In genomic region chr17:42895185-42895555, GRCh38 we compare ENCODE assay signal across 8 cellular contexts. TPM values are rescaled to one million over a fixed set of nuclear protein-coding genes. Genes with fewer than 3 reads are reported as not detected.
DNase-seq lines count a peak whose midpoint lies in the region; ATAC-seq and TF ChIP-seq lines count a peak whose summit lies in the region.

No MANE protein-coding gene starts in this region.

- H3K36me3 ChIP-seq in mammary epithelial cell (ENCODE audit: insufficient read depth, low read length): no peaks in the 10 kb centered on the region
- no peaks in the 10 kb centered on the region for H3K36me3 ChIP-seq in transverse colon

- H3K27ac ChIP-seq in mammary epithelial cell (ENCODE audit: insufficient read depth, low read depth, low read length): no peak overlapping the region
- H3K27ac ChIP-seq in transverse colon: peak overlapping the region; percentile 47 to 71 (median 53)

- in situ Hi-C loops in mammary epithelial cell (cut with MboI; ENCODE audit: low sequenced_read_pairs in 2 of 2): no loop called here
- in situ Hi-C loops in transverse colon (cut with MboI; ENCODE audit: low pct_ligation_motif_present in 1 of 4, low pct_unique_long_range_greater_than_20kb in 1 of 4, low sequenced_read_pairs in 3 of 4): no loop called here

- no TSS peak for BruUV-seq in mammary epithelial cell (replicated peaks; lab: Mats Ljungman, UMichigan)

- TF ChIP-seq CTCF in mammary epithelial cell (conservative IDR thresholded peaks at IDR 0.05 in 1 of 2, IDR thresholded peaks at IDR 0.05 in 1 of 2; ENCODE audit: extremely low read depth in 1 of 2, insufficient read depth in 1 of 2, low read depth in 1 of 2, low read length in 2 of 2) (no peak), transverse colon (IDR thresholded peaks at IDR 0.05) (no peak)

- WGBS in mammary epithelial cell (ENCODE audit: low coverage, missing lambda C conversion rate): 0% methylated on average over 2 of the region's 2 CpGs
- WGBS in transverse colon (ENCODE audit: low coverage in 1 of 2), 2 donors: 0 to 11% methylated on average over 2 of the region's 2 CpGs

- TF ChIP-seq POLR2A in transverse colon (IDR thresholded peaks at IDR 0.05): no peak

- H3K27me3 ChIP-seq in mammary epithelial cell (ENCODE audit: insufficient read depth, low read length) (no peaks in the 10 kb centered on the region), transverse colon (peaks cover 14% of the 10 kb centered on the region)

- ATAC-seq in left lobe of liver (peak; percentile 66), GM19463 (IDR thresholded peaks at IDR 0.05; ENCODE audit: unreplicated experiment) (no peak), HG03039 (IDR thresholded peaks at IDR 0.05; ENCODE audit: unreplicated experiment) (no peak)

- H3K9ac ChIP-seq in mammary epithelial cell (ENCODE audit: insufficient read depth, low read length): no peak overlapping the region

- peak overlapping the region; percentile 26 for H2AFZ ChIP-seq in mammary epithelial cell (ENCODE audit: low read depth, low read length)

- CTCF ChIA-PET in mammary epithelial cell (lab: Charles Lee; ENCODE audit: low non-redundant PET): no interaction called here

- H3K9me3 ChIP-seq in mammary epithelial cell (replicated peaks; ENCODE audit: insufficient read depth, low read length): no peaks in the 10 kb centered on the region
- H3K9me3 ChIP-seq in transverse colon: no peaks in the 10 kb centered on the region

- H3K4me1 ChIP-seq in mammary epithelial cell (ENCODE audit: insufficient read depth, low read length) (peaks cover 7% of the 10 kb centered on the region), transverse colon (peaks cover 5 to 49% (median 29%) of the 10 kb centered on the region in 4 donors)

- DNase-seq in HK-2 (ENCODE audit: unreplicated experiment): peak; percentile 25
- DNase-seq in mammary epithelial cell: peak; percentile 68
- peak; percentile 72 for DNase-seq in left lobe of liver (ENCODE audit: low spot score)
- DNase-seq in transverse colon: peak; percentile 52
- DNase-seq in pons (ENCODE audit: low spot score): no peak
- DNase-seq in NCI-H1048 (lab: John Stamatoyannopoulos, UW): no peak

- intact Hi-C loops in mammary epithelial cell (cut with micrococcal nuclease): no loop called here
- intact Hi-C loops in transverse colon (cut with DNase I; ENCODE audit: low total_unique reads): no loop called here

- TF ChIP-seq EP300 in transverse colon (IDR thresholded peaks at IDR 0.05; ENCODE audit: low read depth): no peak

- no peak overlapping the region for H3K4me2 ChIP-seq in mammary epithelial cell (ENCODE audit: insufficient read depth, low read depth, low read length)

- dilution Hi-C loops in mammary epithelial cell (cut with HindIII; ENCODE audit: low sequenced_read_pairs): no loop called here

- no peaks in the 10 kb centered on the region for H3K79me2 ChIP-seq in mammary epithelial cell (ENCODE audit: insufficient read depth, low read length)

- H3K4me3 ChIP-seq in mammary epithelial cell (replicated peaks in 1 of 3; ENCODE audit: insufficient read depth in 1 of 3, low read depth in 2 of 3, low read length in 3 of 3): no peak overlapping the region
- H3K4me3 ChIP-seq in transverse colon: no peak overlapping the region

- no peaks in the 10 kb centered on the region for H4K20me1 ChIP-seq in mammary epithelial cell (ENCODE audit: insufficient read depth, low read length)

RNA-seq across cellular contexts. Expression of gene G6PC1, which starts 5.4 kb away (rescaled TPM):
- total RNA-seq in mammary epithelial cell (not detected), left lobe of liver (440 TPM), transverse colon (under 1 TPM in 2 of 4 donors, not detected in 2; 0.32 to 0.68 TPM)
- polyA plus RNA-seq in mammary epithelial cell: not detected
- polyA minus RNA-seq in mammary epithelial cell: not detected

RNA-seq across cellular contexts. Expression of gene AOC3, which starts 44.2 kb away (rescaled TPM):
- total RNA-seq in mammary epithelial cell: under 1 TPM in 1 of 2 donors, not detected in 1; 0.31 TPM
- 0.25 TPM for polyA plus RNA-seq in mammary epithelial cell
- polyA minus RNA-seq in mammary epithelial cell: not detected
- total RNA-seq in left lobe of liver: 8.6 TPM
- total RNA-seq in transverse colon: 100 to 1,000 TPM in 1 of 4 donors, 10 to 100 TPM in 3; 14.3 to 134 (median 35.2) TPM

RNA-seq across cellular contexts. Expression of gene AOC2, which starts 50.8 kb away (rescaled TPM):
- total RNA-seq in mammary epithelial cell (1 to 10 TPM in 1 of 2 donors, under 1 TPM in 1; 0.67 to 2.8 TPM), left lobe of liver (2.6 TPM), transverse colon (1 to 10 TPM in 2 of 4 donors, under 1 TPM in 2; 0.55 to 6.0 (median 1.1) TPM)
- 0.57 TPM for polyA plus RNA-seq in mammary epithelial cell
- polyA minus RNA-seq in mammary epithelial cell: not detected

Comparison
In these comparisons a context has a peak if more than half of its experiments do, and no peak if none do; other contexts are left out.
1. DNase-seq: peak in HK-2 (single experiment), mammary epithelial cell (single experiment), left lobe of liver (single experiment) and transverse colon (single experiment); none in pons (single experiment) and NCI-H1048 (single experiment).
2. RNA of gene G6PC1, which starts 5.4 kb away (total RNA-seq): 440 TPM in left lobe of liver (single experiment); 0.32 to 0.68 TPM in transverse colon and not detected in mammary epithelial cell; every median in the first group is over 100 times any median in the second.